Comparison of ENCODE assay signal across 8 cellular contexts in genomic region chr1:111449703-111450017, GRCh38. TPM values are rescaled to one million over a fixed set of nuclear protein-coding genes. Genes with fewer than 3 reads are reported as not detected.
A peak's percentile ranks its signal among the peaks of the same experiment; 100 is the strongest.
DNase-seq lines count a peak whose midpoint lies in the region; ATAC-seq, FAIRE-seq and TF ChIP-seq lines count a peak whose summit lies in the region.

No MANE protein-coding gene starts in this region.

- no peaks in the 10 kb centered on the region for H3K9me3 ChIP-seq in T-helper 17 cell (ENCODE audit: control insufficient read depth, low read length, poor library complexity, severe bottlenecking)

- DNase-seq in T-helper 17 cell: no peak
- DNase-seq in fibroblast of villous mesenchyme (ENCODE audit: low read depth): no peak
- DNase-seq in skeletal muscle cell (ENCODE audit: low read depth): no peak
- no peak for DNase-seq in GM19239 (ENCODE audit: insufficient read length, low spot score)
- no peak for DNase-seq in NCI-H524 treated with DMSO at 0.1 percent for 48 hours (lab: John Stamatoyannopoulos, UW)
- DNase-seq in NOMO-1 treated with dmso at 0.1 percent for 144 hours (lab: John Stamatoyannopoulos, UW; ENCODE audit: unreplicated experiment): no peak
- DNase-seq in NCI-H1694 (lab: John Stamatoyannopoulos, UW): no peak

- peaks cover 66% of the 10 kb centered on the region for H3K4me1 Mint-ChIP-seq in T-helper 17 cell

- peak overlapping the region; percentile 100 for H3K27ac Mint-ChIP-seq in T-helper 17 cell

- H3K4me3 ChIP-seq in GM12875 (ENCODE audit: low read depth, low read length) (peak overlapping the region; percentile 98), fibroblast of villous mesenchyme (ENCODE audit: low read depth, low read length) (peak overlapping the region; percentile 100), skeletal muscle cell (ENCODE audit: low read depth, low read length) (peak overlapping the region; percentile 95)

- H3K4me3 Mint-ChIP-seq in T-helper 17 cell: peak overlapping the region; percentile 100

- FAIRE-seq in GM19239 (lab: Jason Lieb, UNC): no peak

- TF ChIP-seq CTCF in GM12875 (IDR thresholded peaks at IDR 0.05; ENCODE audit: borderline replicate concordance, insufficient read depth, low read depth, low read length) (no peak), fibroblast of villous mesenchyme (IDR thresholded peaks at IDR 0.05; ENCODE audit: insufficient read depth, low read depth, low read length) (no peak)

- no peak for ATAC-seq in T-helper 17 cell

- peaks cover 13% of the 10 kb centered on the region for H3K36me3 Mint-ChIP-seq in T-helper 17 cell (ENCODE audit: low read depth)

- H3K27me3 Mint-ChIP-seq in T-helper 17 cell: no peaks in the 10 kb centered on the region

RNA-seq across cellular contexts. Expression of gene ATP5PB, which starts 0.4 kb away (rescaled TPM):
- total RNA-seq in T-helper 17 cell: 100 to 1,000 TPM in 1 of 2 donors, 10 to 100 TPM in 1; 86.1 to 101 TPM
- 261 and 286 TPM in 2 replicates for total RNA-seq in fibroblast of villous mesenchyme

RNA-seq across cellular contexts. Expression of gene WDR77, which starts 0.6 kb away (rescaled TPM):
- total RNA-seq in T-helper 17 cell (10 to 100 TPM; 17.6 to 19.5 TPM), fibroblast of villous mesenchyme (40.9 and 59.2 TPM in 2 replicates)

RNA-seq across cellular contexts. Expression of gene OVGP1, which starts 22.1 kb away (rescaled TPM):
- total RNA-seq in T-helper 17 cell (1 to 10 TPM; 7.5 to 10.0 TPM), fibroblast of villous mesenchyme (0.64 and 0.86 TPM in 2 replicates)

RNA-seq across cellular contexts. Expression of gene C1orf162, which starts 24.1 kb away (rescaled TPM):
- total RNA-seq in T-helper 17 cell (10 to 100 TPM; 31.3 to 50.8 TPM), fibroblast of villous mesenchyme (under 0.01 TPM in 2 replicates)

RNA-seq across cellular contexts. Expression of gene ADORA3, which starts 53.8 kb away (rescaled TPM):
- total RNA-seq in T-helper 17 cell (not detected), fibroblast of villous mesenchyme (not detected in 2 replicates)
